Comparison of ENCODE assay signal across 12 cellular contexts in the genomic region with DNA sequence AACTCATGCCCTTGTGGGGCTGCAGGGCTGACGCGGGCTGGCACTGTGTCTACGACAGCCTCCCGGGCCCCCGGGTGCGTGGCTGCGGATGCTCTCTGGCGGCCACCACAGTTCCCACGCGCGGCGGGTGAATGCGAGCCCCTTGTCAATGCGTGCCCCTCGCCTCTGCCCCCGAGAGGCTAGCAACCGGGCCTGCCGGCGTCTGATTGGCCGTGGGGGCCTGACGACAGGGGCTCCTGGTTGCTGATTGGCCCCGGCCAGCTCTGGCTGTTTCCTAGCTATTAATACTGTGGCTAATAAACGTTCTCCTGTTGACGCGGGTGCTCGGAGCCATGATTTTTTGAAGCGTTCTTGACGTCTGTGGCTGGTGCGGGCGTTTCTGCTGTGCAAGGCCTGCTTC. TPM values are rescaled to one million over a fixed set of nuclear protein-coding genes. Genes with fewer than 3 reads are reported as not detected.
DNase-seq lines count a peak whose midpoint lies in the region; ATAC-seq and TF ChIP-seq lines count a peak whose summit lies in the region.
"Had no signal": no experiment of that assay in that cellular context is flagged by ENCODE, and none has a peak within 500 bp of the region (broad histone marks: within the 10 kb centered on the region; RNA-seq: fewer than 3 reads in every experiment).

No MANE protein-coding gene starts in this region.

- peaks cover 5% of the 10 kb centered on the region for H3K4me1 Mint-ChIP-seq in activated naive CD8-positive, alpha-beta T cell treated with anti-CD3 and anti-CD28 coated beads for 36 hours
- peaks cover 19% of the 10 kb centered on the region for H3K4me1 Mint-ChIP-seq in osteocyte (ENCODE audit: unreplicated experiment)
- H3K4me1 Mint-ChIP-seq: activated B cell treated with CpG ODN at 0.5 μM for 24 hours had no signal

- H3K4me3 Mint-ChIP-seq in activated naive CD8-positive, alpha-beta T cell treated with anti-CD3 and anti-CD28 coated beads for 36 hours = no peak overlapping the region
- H3K4me3 Mint-ChIP-seq in osteocyte (ENCODE audit: unreplicated experiment) = no peak overlapping the region
- H3K4me3 Mint-ChIP-seq: activated B cell treated with CpG ODN at 0.5 μM for 24 hours had no signal

- DNase-seq in cerebellar cortex (ENCODE audit: low spot score) = peak; percentile 82
- peak; percentile 10 to 31 for DNase-seq in hippocampal formation (lab: John Stamatoyannopoulos, UW)
- DNase-seq in retina = peak; percentile 72
- no peak for DNase-seq in activated naive CD8-positive, alpha-beta T cell treated with anti-CD3 and anti-CD28 coated beads for 36 hours
- no peak for DNase-seq in stimulated activated CD4-positive, alpha-beta T cell treated with anti-CD3 and anti-CD28 coated beads, Interleukin-15, amount 100 ng/mL, for 24 hours
- no peak for DNase-seq in osteocyte (ENCODE audit: extremely low spot score, unreplicated experiment)
- DNase-seq: activated B cell treated with CpG ODN at 0.5 μM for 24 hours; Caco-2; mammary epithelial cell; stimulated activated naive CD8-positive, alpha-beta T cell treated with anti-CD3 and anti-CD28 coated beads, Interleukin-15, Interleukin-2, amounts not matched to agents 100 U/mL and 50 U/mL, for 24 hours had no signal

- H3K27me3 Mint-ChIP-seq in activated naive CD8-positive, alpha-beta T cell treated with anti-CD3 and anti-CD28 coated beads for 36 hours = peaks cover 66% of the 10 kb centered on the region
- H3K27me3 Mint-ChIP-seq in osteocyte (ENCODE audit: unreplicated experiment) = no peaks in the 10 kb centered on the region

- no peak overlapping the region for H3K27ac Mint-ChIP-seq in activated naive CD8-positive, alpha-beta T cell treated with anti-CD3 and anti-CD28 coated beads for 36 hours
- H3K27ac Mint-ChIP-seq in osteocyte (ENCODE audit: unreplicated experiment) = no peak overlapping the region
- H3K27ac Mint-ChIP-seq: activated B cell treated with CpG ODN at 0.5 μM for 24 hours had no signal

- ATAC-seq in GM18502 (IDR thresholded peaks at IDR 0.05; ENCODE audit: poor library complexity, unreplicated experiment) (peak; percentile 43), GM19328 (IDR thresholded peaks at IDR 0.05; ENCODE audit: unreplicated experiment) (no peak)
- ATAC-seq: stimulated activated naive CD8-positive, alpha-beta T cell treated with anti-CD3 and anti-CD28 coated beads, Interleukin-15, Interleukin-2, amounts not matched to agents 100 U/mL and 50 U/mL, for 24 hours had no signal

- no peak for TF ChIP-seq CTCF in osteocyte (IDR thresholded peaks at IDR 0.05)

- H3K36me3 Mint-ChIP-seq in activated naive CD8-positive, alpha-beta T cell treated with anti-CD3 and anti-CD28 coated beads for 36 hours = no peaks in the 10 kb centered on the region
- H3K36me3 Mint-ChIP-seq in osteocyte (ENCODE audit: unreplicated experiment) = no peaks in the 10 kb centered on the region

- peaks cover 7% of the 10 kb centered on the region for H3K9me3 Mint-ChIP-seq in activated naive CD8-positive, alpha-beta T cell treated with anti-CD3 and anti-CD28 coated beads for 36 hours
- no peaks in the 10 kb centered on the region for H3K9me3 Mint-ChIP-seq in osteocyte (ENCODE audit: unreplicated experiment)

RNA-seq across cellular contexts. Expression of a gene that starts 1.8 kb away (rescaled TPM):
- total RNA-seq in activated naive CD8-positive, alpha-beta T cell treated with anti-CD3 and anti-CD28 coated beads for 36 hours = under 1 TPM in 1 of 2 experiments, not detected in 1; 0.10 TPM
- total RNA-seq in osteocyte = not detected in 2 replicates
- total RNA-seq: activated B cell treated with CpG ODN at 0.5 μM for 24 hours, Caco-2 had no signal

Comparison
In these comparisons a context has a peak if more than half of its experiments do, and no peak if none do; other contexts are left out.
1. DNase-seq: peak in cerebellar cortex (single experiment), hippocampal formation (2 of 2) and retina (single experiment); none in activated naive CD8-positive, alpha-beta T cell treated with anti-CD3 and anti-CD28 coated beads for 36 hours (single experiment), stimulated activated CD4-positive, alpha-beta T cell treated with anti-CD3 and anti-CD28 coated beads, Interleukin-15, amount 100 ng/mL, for 24 hours (single experiment) and osteocyte (single experiment).